Comparison of ENCODE assay signal across 8 cellular contexts in the genomic region with DNA sequence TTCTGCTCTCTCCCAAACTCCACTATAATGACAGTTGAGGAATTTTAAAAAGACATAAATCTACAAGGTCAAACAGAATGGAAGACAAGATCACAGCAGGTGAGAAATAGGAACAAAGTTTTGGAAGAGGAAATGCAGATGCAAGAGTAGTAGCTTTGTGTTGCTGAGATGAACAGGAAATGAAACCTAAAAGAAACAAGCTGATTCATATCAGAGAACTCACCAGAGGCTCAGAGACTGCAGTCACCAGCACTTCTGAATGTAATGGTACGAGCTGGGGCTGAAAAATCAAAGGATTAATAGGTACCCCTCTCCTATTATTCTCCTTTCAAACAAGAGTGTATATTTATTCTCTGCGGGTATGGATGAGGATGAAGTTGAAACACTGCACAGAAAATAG.
A peak's percentile ranks its signal among the peaks of the same experiment; 100 is the strongest.
DNase-seq lines count a peak whose midpoint lies in the region; ATAC-seq and TF ChIP-seq lines count a peak whose summit lies in the region.

No MANE protein-coding gene starts in this region.

- no peaks in the 10 kb centered on the region for H3K9me2 ChIP-seq in Loucy (replicated peaks; ENCODE audit: low read depth, low read length)

- DNase-seq in globus pallidus (ENCODE audit: low spot score) (peak; percentile 3), COR-L47 (lab: John Stamatoyannopoulos, UW) (no peak), NCI-H226 (no peak), glutamatergic neuron (no peak), OCI-M1 (lab: John Stamatoyannopoulos, UW) (no peak)

- no peak overlapping the region for H3K27ac Mint-ChIP-seq in glutamatergic neuron (ENCODE audit: unreplicated experiment)

- TF ChIP-seq CTCF in Loucy (conservative IDR thresholded peaks at IDR 0.05; ENCODE audit: low read length) (no peak), glutamatergic neuron (IDR thresholded peaks at IDR 0.05; ENCODE audit: partially characterized antibody, unreplicated experiment) (no peak)

- H3K79me2 ChIP-seq in Loucy (ENCODE audit: insufficient read depth, low read length), result no peaks in the 10 kb centered on the region

- peak overlapping the region; percentile 14 for H2AFZ ChIP-seq in Loucy (ENCODE audit: low read length)

- H3K36me3 ChIP-seq in Loucy (ENCODE audit: insufficient read depth, low read length), result no peaks in the 10 kb centered on the region

- peak overlapping the region; percentile 52 for H3K9ac ChIP-seq in Loucy (ENCODE audit: low read depth, low read length, poor library complexity, severe bottlenecking)

- peaks cover 28% of the 10 kb centered on the region for H3K4me1 Mint-ChIP-seq in glutamatergic neuron (ENCODE audit: low read depth, unreplicated experiment)

- H3K36me3 Mint-ChIP-seq in glutamatergic neuron (ENCODE audit: unreplicated experiment), result no peaks in the 10 kb centered on the region

- H3K4me3 Mint-ChIP-seq in glutamatergic neuron (ENCODE audit: unreplicated experiment), result no peak overlapping the region

- ATAC-seq in GM18520 (IDR thresholded peaks at IDR 0.05; ENCODE audit: unreplicated experiment) (peak; percentile 96), GM21786 (IDR thresholded peaks at IDR 0.05; ENCODE audit: unreplicated experiment) (peak; percentile 99)

- H3K4me3 ChIP-seq in Loucy (ENCODE audit: low read length, poor library complexity, severe bottlenecking), result peak overlapping the region; percentile 41

- peaks cover 49% of the 10 kb centered on the region for H3K4me1 ChIP-seq in Loucy (ENCODE audit: insufficient read depth, low read length, poor library complexity, severe bottlenecking)

- H3F3A ChIP-seq in Loucy (ENCODE audit: low read depth), result 0 out of 2 replicates have a peak, but pooled peaks cover 5% of the 10 kb centered on the region

- no peaks in the 10 kb centered on the region for H4K20me1 ChIP-seq in Loucy (ENCODE audit: insufficient read depth, low read length, poor library complexity, severe bottlenecking)

- no peaks in the 10 kb centered on the region for H3K27me3 ChIP-seq in Loucy (ENCODE audit: insufficient read depth, low read length, poor library complexity, severe bottlenecking)

- H3K4me2 ChIP-seq in Loucy (ENCODE audit: low read depth, low read length, poor library complexity, severe bottlenecking), result peak overlapping the region; percentile 63

- H3K9me3 Mint-ChIP-seq in glutamatergic neuron (ENCODE audit: unreplicated experiment), result peaks cover 1% of the 10 kb centered on the region

- peaks cover 2% of the 10 kb centered on the region for H3K27me3 Mint-ChIP-seq in glutamatergic neuron (ENCODE audit: unreplicated experiment)

- H3K9me3 ChIP-seq in Loucy (ENCODE audit: insufficient read depth, low read depth, low read length), result peaks cover 6% of the 10 kb centered on the region; the same call in 1 of the 2 replicates
